ENCODE assay signal across 8 cellular contexts in genomic region chr2:144516981-144517824, GRCh38. TPM values are rescaled to one million over a fixed set of nuclear protein-coding genes. Genes with fewer than 3 reads are reported as not detected.
DNase-seq lines count a peak whose midpoint lies in the region; ATAC-seq and TF ChIP-seq lines count a peak whose summit lies in the region.

No MANE protein-coding gene starts in this region.

- H3K4me3 Mint-ChIP-seq in activated naive CD4-positive, alpha-beta T cell treated with anti-CD3 and anti-CD28 coated beads for 36 hours: no peak overlapping the region

- peak; percentile 85 for DNase-seq in AG08395 (ENCODE audit: low spot score)
- DNase-seq in NCI-H526 (lab: John Stamatoyannopoulos, UW): peak; percentile 16 to 77
- DNase-seq in activated naive CD4-positive, alpha-beta T cell treated with anti-CD3 and anti-CD28 coated beads for 36 hours: peak; percentile 63
- peak in 31 of 42 donors; percentile 21 to 80 (median 53) for DNase-seq in head of caudate nucleus
- DNase-seq in osteoblast (ENCODE audit: insufficient read length, low spot score, missing footprints): peak; percentile 95
- DNase-seq in DMS114 treated with DMSO at 0.1 percent for 48 hours (lab: John Stamatoyannopoulos, UW; ENCODE audit: unreplicated experiment): no peak

- peaks cover 39% of the 10 kb centered on the region for H3K4me1 ChIP-seq in osteoblast (ENCODE audit: insufficient read depth, low read length)

- H3K36me3 ChIP-seq in osteoblast (ENCODE audit: insufficient read depth, low read length): no peaks in the 10 kb centered on the region

- peak overlapping the region; percentile 94 for H3K27ac ChIP-seq in osteoblast (ENCODE audit: low read depth, low read length)

- intact Hi-C loops in activated naive CD4-positive, alpha-beta T cell treated with anti-CD3 and anti-CD28 coated beads for 36 hours (cut with micrococcal nuclease): loop anchor here (1.0 to 10.0 kb wide), 12 partner anchors 62 to 1485 kb away; no protein-coding TSS in a partner anchor
- intact Hi-C loops in head of caudate nucleus (cut with DNase I): loop anchor here (5.0 kb wide), 1 partner anchor 90 kb away; no protein-coding TSS in a partner anchor

- peaks cover 15% of the 10 kb centered on the region for H3K4me1 Mint-ChIP-seq in activated naive CD4-positive, alpha-beta T cell treated with anti-CD3 and anti-CD28 coated beads for 36 hours (ENCODE audit: low read depth)

- no peaks in the 10 kb centered on the region for H4K20me1 ChIP-seq in osteoblast (ENCODE audit: insufficient read depth, low read length)

- H3K9me3 Mint-ChIP-seq in activated naive CD4-positive, alpha-beta T cell treated with anti-CD3 and anti-CD28 coated beads for 36 hours: no peaks in the 10 kb centered on the region

- CTCF ChIA-PET in activated naive CD4-positive, alpha-beta T cell treated with anti-CD3 and anti-CD28 coated beads for 36 hours (lab: Charles Lee): no interaction called here

- ATAC-seq in GM18511 (IDR thresholded peaks at IDR 0.05; ENCODE audit: unreplicated experiment) (peak; percentile 61), HG02943 (IDR thresholded peaks at IDR 0.05; ENCODE audit: low read depth, unreplicated experiment) (peak; percentile 51)

- TF ChIP-seq CTCF in osteoblast (IDR thresholded peaks at IDR 0.05; ENCODE audit: extremely low read depth, low read depth, low read length): no peak

- H3K4me3 ChIP-seq in osteoblast (ENCODE audit: insufficient read depth, low read length): peak overlapping the region; percentile 95

- H3K36me3 Mint-ChIP-seq in activated naive CD4-positive, alpha-beta T cell treated with anti-CD3 and anti-CD28 coated beads for 36 hours (ENCODE audit: low read depth): no peaks in the 10 kb centered on the region

- H3K9me3 ChIP-seq in osteoblast (ENCODE audit: low read depth, low read length): no peaks in the 10 kb centered on the region

- H2AFZ ChIP-seq in osteoblast (ENCODE audit: low read length): no peak overlapping the region

- peaks cover 50% of the 10 kb centered on the region for H3K27me3 Mint-ChIP-seq in activated naive CD4-positive, alpha-beta T cell treated with anti-CD3 and anti-CD28 coated beads for 36 hours (ENCODE audit: low read depth)

- H3K4me2 ChIP-seq in osteoblast (ENCODE audit: insufficient read depth, low read length): peak overlapping the region; percentile 100

- peak overlapping the region; percentile 88 for H3K27ac Mint-ChIP-seq in activated naive CD4-positive, alpha-beta T cell treated with anti-CD3 and anti-CD28 coated beads for 36 hours

- H3K27me3 ChIP-seq in osteoblast (ENCODE audit: insufficient read depth, low read length): no peaks in the 10 kb centered on the region

- H3K79me2 ChIP-seq in osteoblast (ENCODE audit: insufficient read depth, low read length): peaks cover 76% of the 10 kb centered on the region

RNA-seq across cellular contexts. Expression of gene ZEB2, which starts 2.7 kb away (rescaled TPM):
- 1 to 10 TPM; 4.3 to 4.9 TPM for total RNA-seq in activated naive CD4-positive, alpha-beta T cell treated with anti-CD3 and anti-CD28 coated beads for 36 hours
- 119 and 128 TPM in 2 replicates for total RNA-seq in osteoblast

Comparison
In these comparisons a context has a peak if more than half of its experiments do, and no peak if none do; other contexts are left out.
1. RNA of gene ZEB2, which starts 2.7 kb away (total RNA-seq): 119 to 128 TPM in osteoblast; 4.3 to 4.9 TPM in activated naive CD4-positive, alpha-beta T cell treated with anti-CD3 and anti-CD28 coated beads for 36 hours; every median in the first group is over 10 times any median in the second.